24 cellular contexts compared by ENCODE assay signal in the genomic region with DNA sequence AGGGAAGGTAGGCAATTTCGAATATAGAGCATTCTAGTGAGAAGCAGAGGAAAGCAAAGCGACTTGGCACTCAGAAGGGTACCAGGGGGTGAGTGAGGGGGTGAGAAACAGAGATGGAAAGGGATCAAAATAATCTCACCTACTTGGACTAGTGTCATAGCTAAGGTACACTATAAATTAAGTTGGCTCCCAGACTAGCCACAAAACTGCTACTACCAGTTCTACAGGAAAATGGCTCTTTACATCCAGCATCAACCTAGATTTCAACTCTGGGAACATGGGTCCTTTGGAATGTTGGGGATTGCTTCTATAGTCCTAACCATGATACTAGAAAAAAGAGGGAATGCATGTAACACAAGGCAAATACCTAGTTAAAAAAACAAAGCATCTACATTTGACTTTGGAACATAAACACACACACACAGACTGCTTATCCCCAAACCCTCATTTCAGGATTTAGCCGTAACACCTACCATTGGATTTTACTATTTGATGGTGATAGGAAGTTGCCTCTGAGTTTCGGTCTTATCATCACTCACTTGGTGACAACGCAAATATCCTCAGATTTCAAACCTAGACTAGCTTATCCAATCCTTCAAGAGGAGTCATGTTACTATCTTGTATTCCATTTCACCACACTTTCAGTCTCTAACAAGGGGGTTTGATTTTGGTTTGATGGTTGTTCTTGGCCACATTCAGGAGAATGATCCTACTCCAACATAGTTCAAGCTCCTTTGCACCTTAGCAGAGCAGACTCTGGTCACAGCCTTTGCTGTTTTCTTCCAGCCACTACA. TPM values are rescaled to one million over a fixed set of nuclear protein-coding genes. Genes with fewer than 3 reads are reported as not detected.
A peak's percentile ranks its signal among the peaks of the same experiment; 100 is the strongest.
DNase-seq lines count a peak whose midpoint lies in the region; ATAC-seq and TF ChIP-seq lines count a peak whose summit lies in the region.
"Had no signal": no experiment of that assay in that cellular context is flagged by ENCODE, and none has a peak within 500 bp of the region (broad histone marks: within the 10 kb centered on the region; RNA-seq: fewer than 3 reads in every experiment).

No MANE protein-coding gene starts in this region.

- no peaks in the 10 kb centered on the region for H3K27me3 ChIP-seq in PC-3 (ENCODE audit: low read length)
- H3K27me3 ChIP-seq in esophagus muscularis mucosa = no peaks in the 10 kb centered on the region
- no peaks in the 10 kb centered on the region for H3K27me3 ChIP-seq in testis
- H3K27me3 ChIP-seq: heart right ventricle had no signal

- no peak overlapping the region for H3K9ac ChIP-seq in PC-3 (ENCODE audit: low read length)
- H3K9ac ChIP-seq: BLaER1 treated with 17β-estradiol and CSF1 and Interleukin-3, amounts not matched to agents 10 nM and 100 nM had no signal

- no peaks in the 10 kb centered on the region for H3K9me2 ChIP-seq in PC-3 (replicated peaks; ENCODE audit: low read length)

- H3K4me3 Mint-ChIP-seq in activated naive CD4-positive, alpha-beta T cell treated with anti-CD3 and anti-CD28 coated beads, Interleukin-2, amount 50 U/mL, for 24 hours = peak overlapping the region; percentile 45
- H3K4me3 Mint-ChIP-seq: activated naive CD4-positive, alpha-beta T cell treated with anti-CD3 and anti-CD28 coated beads, Interleukin-2, amount 10 ng/mL, durations not matched to agents 7 days and 5 days had no signal

- H3K36me3 Mint-ChIP-seq in activated naive CD4-positive, alpha-beta T cell treated with anti-CD3 and anti-CD28 coated beads, Interleukin-2, amount 50 U/mL, for 24 hours = peaks cover 22% of the 10 kb centered on the region

- 0 out of 2 replicates have a peak overlapping the region, but pooled peaks have one; percentile 1 for H3K27ac ChIP-seq in PC-3 (ENCODE audit: low read length)
- H3K27ac ChIP-seq in esophagus muscularis mucosa (replicated peaks in 1 of 4) = no peak overlapping the region
- H3K27ac ChIP-seq in testis = no peak overlapping the region
- H3K27ac ChIP-seq: BLaER1 treated with 17β-estradiol and CSF1 and Interleukin-3, amounts not matched to agents 10 nM and 100 nM; heart right ventricle; HL-60; neutrophil had no signal

- no peaks in the 10 kb centered on the region for H3K27me3 Mint-ChIP-seq in activated naive CD4-positive, alpha-beta T cell treated with anti-CD3 and anti-CD28 coated beads, Interleukin-2, amount 50 U/mL, for 24 hours
- H3K27me3 Mint-ChIP-seq: activated naive CD4-positive, alpha-beta T cell treated with anti-CD3 and anti-CD28 coated beads, Interleukin-2, amount 10 ng/mL, durations not matched to agents 7 days and 5 days had no signal

- H3K4me1 ChIP-seq in PC-3 (ENCODE audit: insufficient read depth, low read length) (peaks cover 40% of the 10 kb centered on the region), esophagus muscularis mucosa (peaks cover 8 to 13% (median 10%) of the 10 kb centered on the region in 4 donors), testis (peaks cover 4% of the 10 kb centered on the region)

- TF ChIP-seq POLR2A in esophagus muscularis mucosa (IDR thresholded peaks at IDR 0.05; ENCODE audit: low read depth) (no peak), testis (IDR thresholded peaks at IDR 0.05) (no peak)

- no peaks in the 10 kb centered on the region for H3K9me3 ChIP-seq in PC-3 (ENCODE audit: low read length)
- H3K9me3 ChIP-seq in esophagus muscularis mucosa = no peaks in the 10 kb centered on the region
- H3K9me3 ChIP-seq in testis = no peaks in the 10 kb centered on the region
- H3K9me3 ChIP-seq: BLaER1 treated with 17β-estradiol and CSF1 and Interleukin-3, amounts not matched to agents 10 nM and 100 nM; heart right ventricle; neutrophil had no signal

- POLR2A ChIA-PET in PC-3 (lab: Charles Lee; ENCODE audit: unreplicated experiment) = interaction anchor here (0.6 kb wide), 1 partner anchor 71 kb away, joined by 4 read pairs; no protein-coding TSS in a partner anchor

- no peaks in the 10 kb centered on the region for H4K20me1 ChIP-seq in PC-3 (ENCODE audit: low read length)

- H3K36me3 ChIP-seq in PC-3 (ENCODE audit: low read depth, low read length) (peaks cover 15% of the 10 kb centered on the region), esophagus muscularis mucosa (peaks cover 0 to 27% (median 15%) of the 10 kb centered on the region in 4 donors), testis (ENCODE audit: low read depth, missing control alignments) (no peaks in the 10 kb centered on the region)
- H3K36me3 ChIP-seq: neutrophil had no signal

- no TSS peak for BruUV-seq in PC-3 (replicated peaks; lab: Mats Ljungman, UMichigan)

- H3K4me1 Mint-ChIP-seq in activated naive CD4-positive, alpha-beta T cell treated with anti-CD3 and anti-CD28 coated beads, Interleukin-2, amount 50 U/mL, for 24 hours = peaks cover 67% of the 10 kb centered on the region

- TF ChIP-seq EP300 in esophagus muscularis mucosa (IDR thresholded peaks at IDR 0.05) = no peak

- peaks cover 73% of the 10 kb centered on the region for H3K79me2 ChIP-seq in PC-3 (ENCODE audit: low read length)

- no peak for ATAC-seq in PC-3
- ATAC-seq: heart right ventricle had no signal

- no peaks in the 10 kb centered on the region for H3K9me3 Mint-ChIP-seq in activated naive CD4-positive, alpha-beta T cell treated with anti-CD3 and anti-CD28 coated beads, Interleukin-2, amount 50 U/mL, for 24 hours
- H3K9me3 Mint-ChIP-seq: activated naive CD4-positive, alpha-beta T cell treated with anti-CD3 and anti-CD28 coated beads, Interleukin-2, amount 10 ng/mL, durations not matched to agents 7 days and 5 days had no signal

- H2AFZ ChIP-seq in PC-3 (ENCODE audit: low read length) = no peak overlapping the region

- no peak overlapping the region for H3K4me2 ChIP-seq in PC-3 (ENCODE audit: low read length)

- DNase-seq in activated naive CD4-positive, alpha-beta T cell treated with Interleukin-2 at 50 U/mL for 16 hours = no peak
- DNase-seq in PC-3 (peak; percentile 31), esophagus muscularis mucosa (ENCODE audit: extremely low spot score) (peak; percentile 68), midbrain (lab: John Stamatoyannopoulos, UW) (no peak), testis (no peak), T-helper 2 cell (no peak)
- DNase-seq: ACHN; activated CD4-positive, alpha-beta T cell treated with anti-CD3 and anti-CD28 coated beads for 48 hours; activated naive CD4-positive, alpha-beta T cell treated with anti-CD3 and anti-CD28 coated beads, Interleukin-2, amount 10 ng/mL, durations not matched to agents 7 days and 5 days; cerebellar nuclear complex; effector CD4-positive, alpha-beta T cell; erythroblast; foreskin fibroblast; HCEC 1CT; heart right ventricle; mammary epithelial cell; NCI-H1092; NCI-H187 treated with DMSO at 0.1 percent for 48 hours; NCI-H526 treated with DMSO at 0.1 percent for 48 hours; substantia nigra had no signal

- H3K4me3 ChIP-seq in PC-3 (ENCODE audit: low read length) (no peak overlapping the region), esophagus muscularis mucosa (no peak overlapping the region), testis (no peak overlapping the region)
- H3K4me3 ChIP-seq: BLaER1 treated with 17β-estradiol and CSF1 and Interleukin-3, amounts not matched to agents 10 nM and 100 nM; heart right ventricle had no signal

- WGBS in esophagus muscularis mucosa = 95% methylated on average over 5 of the region's 5 CpGs
- 93 to 96% methylated on average over 5 of the region's 5 CpGs for WGBS in testis, 2 donors

- CTCF ChIA-PET in PC-3 (lab: Charles Lee) = interaction anchor here (0.6 kb wide), 1 partner anchor 40 kb away, joined by 3 read pairs; no protein-coding TSS in a partner anchor

- no peaks in the 10 kb centered on the region for H3F3A ChIP-seq in PC-3 (ENCODE audit: low read length, unreplicated experiment)

- H3K27ac Mint-ChIP-seq in activated naive CD4-positive, alpha-beta T cell treated with anti-CD3 and anti-CD28 coated beads, Interleukin-2, amount 50 U/mL, for 24 hours = peak overlapping the region; percentile 94
- H3K27ac Mint-ChIP-seq: activated naive CD4-positive, alpha-beta T cell treated with anti-CD3 and anti-CD28 coated beads, Interleukin-2, amount 10 ng/mL, durations not matched to agents 7 days and 5 days had no signal

- no peak for TF ChIP-seq CTCF in PC-3 (conservative IDR thresholded peaks at IDR 0.05; ENCODE audit: low read depth, low read length)
- TF ChIP-seq CTCF in esophagus muscularis mucosa (IDR thresholded peaks at IDR 0.05) = no peak
- TF ChIP-seq CTCF in testis (IDR thresholded peaks at IDR 0.05) = no peak

- intact Hi-C loops in PC-3 (cut with micrococcal nuclease) (no loop called here), esophagus muscularis mucosa (cut with DNase I) (loop anchor here (5.0 kb wide), 3 partner anchors 52 to 113 kb away; a partner anchor contains a TSS), testis (cut with DNase I; ENCODE audit: low total_unique reads) (no loop called here)

RNA-seq across cellular contexts. Expression of a gene that starts 5.6 kb away (rescaled TPM):
- total RNA-seq in PC-3 (2014; rRNA removed) (8.1 and 9.2 TPM in 2 replicates), esophagus muscularis mucosa (10 to 100 TPM in 1 of 4 donors, 1 to 10 TPM in 3; 5.9 to 15.1 (median 9.2) TPM), testis (10 to 100 TPM; 26.3 to 30.9 TPM)
- polyA plus RNA-seq in testis (ENCODE audit: insufficient read depth, low read depth, low replicate concordance) = 18.1 TPM

RNA-seq across cellular contexts. Expression of a gene that starts 50.8 kb away (rescaled TPM):
- total RNA-seq in PC-3 (2014; rRNA removed) (50.4 and 81.4 TPM in 2 replicates), esophagus muscularis mucosa (10 to 100 TPM; 11.6 to 25.3 (median 18.9) TPM), testis (10 to 100 TPM; 13.2 to 17.4 TPM)
- polyA plus RNA-seq in testis (ENCODE audit: insufficient read depth, low read depth, low replicate concordance) = 8.6 TPM

Comparison
In these comparisons a context has a peak if more than half of its experiments do, and no peak if none do; other contexts are left out.
1. DNase-seq: peak in PC-3 (single experiment) and esophagus muscularis mucosa (single experiment); none in activated naive CD4-positive, alpha-beta T cell treated with Interleukin-2 at 50 U/mL for 16 hours (single experiment), midbrain (single experiment), testis (single experiment) and T-helper 2 cell (0 of 5).